In genomic region chr9:69023650-69024049, GRCh38 we compare ENCODE assay signal across 18 cellular contexts. TPM values are rescaled to one million over a fixed set of nuclear protein-coding genes. Genes with fewer than 3 reads are reported as not detected.
DNase-seq lines count a peak whose midpoint lies in the region; ATAC-seq and TF ChIP-seq lines count a peak whose summit lies in the region.
"Had no signal": no experiment of that assay in that cellular context is flagged by ENCODE, and none has a peak within 500 bp of the region (broad histone marks: within the 10 kb centered on the region; RNA-seq: fewer than 3 reads in every experiment).

No MANE protein-coding gene starts in this region.

- no peaks in the 10 kb centered on the region for H4K20me1 ChIP-seq in PC-3 (ENCODE audit: low read length)

- peak; percentile 31 for ATAC-seq in PC-3
- ATAC-seq in HG03378 (IDR thresholded peaks at IDR 0.05; ENCODE audit: unreplicated experiment), result no peak
- ATAC-seq: stimulated activated naive CD8-positive, alpha-beta T cell treated with anti-CD3 and anti-CD28 coated beads, Interleukin-15, Interleukin-2, amounts not matched to agents 100 U/mL and 50 U/mL, for 24 hours had no signal

- no peak for DNase-seq in Caco-2
- peak; percentile 75 for DNase-seq in NCI-H1436 treated with DMSO at 0.1 percent for 48 hours (lab: John Stamatoyannopoulos, UW)
- DNase-seq in PC-3, result peak; percentile 14
- peak; percentile 71 for DNase-seq in iPS-NIHi11 (ENCODE audit: low spot score)
- DNase-seq in SJCRH30, result no peak
- DNase-seq in stimulated activated CD4-positive, alpha-beta T cell treated with anti-CD3 and anti-CD28 coated beads, Interleukin-4, amount 100 ng/mL, for 24 hours, result no peak
- no peak for DNase-seq in T-helper 9 cell
- DNase-seq: activated CD4-positive, CD25-positive, alpha-beta regulatory T cell treated with anti-CD3 and anti-CD28 coated beads, Interleukin-2, amount 50 U/mL, for 72 hours; foreskin fibroblast; GM23248; mesendoderm; PC-9; stimulated activated naive CD8-positive, alpha-beta T cell treated with anti-CD3 and anti-CD28 coated beads, Interleukin-15, Interleukin-2, amounts not matched to agents 100 U/mL and 50 U/mL, for 24 hours had no signal

- no peaks in the 10 kb centered on the region for H3K9me3 Mint-ChIP-seq in Caco-2 (ENCODE audit: unreplicated experiment)

- intact Hi-C loops in Caco-2 (cut with micrococcal nuclease; ENCODE audit: unreplicated experiment), result no loop called here
- intact Hi-C loops in PC-3 (cut with micrococcal nuclease), result no loop called here

- H2AFZ ChIP-seq in PC-3 (ENCODE audit: low read length), result peak overlapping the region; percentile 58
- H2AFZ ChIP-seq: GM23248, PC-9 had no signal

- no peaks in the 10 kb centered on the region for H3K27me3 ChIP-seq in Caco-2 (replicated peaks; ENCODE audit: control insufficient read depth, insufficient read depth, low read length)
- H3K27me3 ChIP-seq in PC-3 (ENCODE audit: low read length), result no peaks in the 10 kb centered on the region
- no peaks in the 10 kb centered on the region; the same call in 1 of the 2 replicates for H3K27me3 ChIP-seq in SJCRH30
- H3K27me3 ChIP-seq: cardiac muscle cell, neutrophil had no signal

- H3K9me3 ChIP-seq in Caco-2 (no peaks in the 10 kb centered on the region), PC-3 (ENCODE audit: low read length) (no peaks in the 10 kb centered on the region), SJCRH30 (replicated peaks) (no peaks in the 10 kb centered on the region)
- H3K9me3 ChIP-seq: neutrophil had no signal

- peak overlapping the region; percentile 40 for H3K27ac ChIP-seq in PC-3 (ENCODE audit: low read length)
- H3K27ac ChIP-seq in SJCRH30, result no peak overlapping the region
- H3K27ac ChIP-seq: cardiac muscle cell, GM23248, neutrophil, PC-9 had no signal

- CTCF ChIA-PET in Caco-2 (lab: Charles Lee), result no interaction called here
- CTCF ChIA-PET in PC-3 (lab: Charles Lee), result no interaction called here

- no peaks in the 10 kb centered on the region for H3K27me3 Mint-ChIP-seq in Caco-2 (ENCODE audit: insufficient read depth, unreplicated experiment)
- H3K27me3 Mint-ChIP-seq: activated naive CD8-positive, alpha-beta T cell had no signal

- H3K27ac Mint-ChIP-seq in Caco-2 (ENCODE audit: unreplicated experiment), result no peak overlapping the region
- H3K27ac Mint-ChIP-seq: activated naive CD8-positive, alpha-beta T cell had no signal

- peaks cover 5% of the 10 kb centered on the region for H3K4me1 Mint-ChIP-seq in Caco-2 (ENCODE audit: low read depth, unreplicated experiment)

- H3K79me2 ChIP-seq in PC-3 (ENCODE audit: low read length), result no peaks in the 10 kb centered on the region

- H3K9ac ChIP-seq in PC-3 (ENCODE audit: low read length), result no peak overlapping the region
- H3K9ac ChIP-seq: GM23248 had no signal

- no peaks in the 10 kb centered on the region for H3K36me3 Mint-ChIP-seq in Caco-2 (ENCODE audit: insufficient read depth, unreplicated experiment)
- H3K36me3 Mint-ChIP-seq: activated naive CD8-positive, alpha-beta T cell had no signal

- POLR2A ChIA-PET in Caco-2 (lab: Charles Lee) (no interaction called here), PC-3 (lab: Charles Lee; ENCODE audit: unreplicated experiment) (interaction anchor here (0.6 kb wide), 1 partner anchor 126 kb away, joined by 5 read pairs; no protein-coding TSS in a partner anchor)

- H3K4me2 ChIP-seq in PC-3 (ENCODE audit: low read length), result peak overlapping the region; percentile 77
- H3K4me2 ChIP-seq: PC-9, smooth muscle cell had no signal

- H3K4me3 ChIP-seq in Caco-2 (ENCODE audit: low read depth, low read length) (no peak overlapping the region), PC-3 (ENCODE audit: low read length) (peak overlapping the region; percentile 48), SJCRH30 (no peak overlapping the region)
- H3K4me3 ChIP-seq: cardiac muscle cell, GM23248, PC-9, smooth muscle cell had no signal

- H3K4me1 ChIP-seq in Caco-2 (no peaks in the 10 kb centered on the region), PC-3 (ENCODE audit: insufficient read depth, low read length) (peaks cover 12% of the 10 kb centered on the region), SJCRH30 (no peaks in the 10 kb centered on the region)

- no peaks in the 10 kb centered on the region for H3K9me2 ChIP-seq in PC-3 (replicated peaks; ENCODE audit: low read length)

- BruUV-seq in Caco-2 (replicated peaks; lab: Mats Ljungman, UMichigan), result no TSS peak
- BruUV-seq in PC-3 (replicated peaks; lab: Mats Ljungman, UMichigan), result no TSS peak

- no peak for TF ChIP-seq CTCF in Caco-2 (IDR thresholded peaks at IDR 0.05; ENCODE audit: insufficient read depth in 1 of 2, low read depth in 1 of 2, low read length in 1 of 2, severe bottlenecking in 1 of 2, unreplicated experiment in 1 of 2)
- no peak for TF ChIP-seq CTCF in PC-3 (conservative IDR thresholded peaks at IDR 0.05; ENCODE audit: low read depth, low read length)

- no peaks in the 10 kb centered on the region for H3F3A ChIP-seq in PC-3 (ENCODE audit: low read length, unreplicated experiment)

- H3K36me3 ChIP-seq in Caco-2 (ENCODE audit: control insufficient read depth, insufficient read depth, low read length) (no peaks in the 10 kb centered on the region), PC-3 (ENCODE audit: low read depth, low read length) (no peaks in the 10 kb centered on the region), SJCRH30 (no peaks in the 10 kb centered on the region)
- H3K36me3 ChIP-seq: cardiac muscle cell, neutrophil had no signal

- H3K4me3 Mint-ChIP-seq in Caco-2 (ENCODE audit: unreplicated experiment), result peak overlapping the region; percentile 39
- H3K4me3 Mint-ChIP-seq: activated naive CD8-positive, alpha-beta T cell had no signal

RNA-seq across cellular contexts. Expression of gene PRKACG, which starts 9.7 kb away (rescaled TPM):
- total RNA-seq in Caco-2 (2022) (not detected in 2 replicates), PC-3 (2014; rRNA removed) (not detected in 2 replicates)
- not detected in 2 replicates for total RNA-seq in SJCRH30 (2014; rRNA removed; shearing (Covaris generic))
- total RNA-seq: cardiac muscle cell, GM23248, PC-9, smooth muscle cell had no signal

RNA-seq across cellular contexts. Expression of gene FXN, which starts 11.9 kb away (rescaled TPM):
- total RNA-seq in Caco-2 (2022) (7.6 and 8.6 TPM in 2 replicates), PC-3 (2014; rRNA removed) (10.0 and 11.0 TPM in 2 replicates)
- 13.0 and 14.4 TPM in 2 replicates for total RNA-seq in SJCRH30 (2014; rRNA removed; shearing (Covaris generic))

Comparison
In these comparisons a context has a peak if more than half of its experiments do, and no peak if none do; other contexts are left out.
1. DNase-seq: peak in NCI-H1436 treated with DMSO at 0.1 percent for 48 hours (single experiment), PC-3 (single experiment) and iPS-NIHi11 (single experiment); none in Caco-2 (0 of 2), SJCRH30 (0 of 2), stimulated activated CD4-positive, alpha-beta T cell treated with anti-CD3 and anti-CD28 coated beads, Interleukin-4, amount 100 ng/mL, for 24 hours (single experiment) and T-helper 9 cell (single experiment).